In the genomic region with DNA sequence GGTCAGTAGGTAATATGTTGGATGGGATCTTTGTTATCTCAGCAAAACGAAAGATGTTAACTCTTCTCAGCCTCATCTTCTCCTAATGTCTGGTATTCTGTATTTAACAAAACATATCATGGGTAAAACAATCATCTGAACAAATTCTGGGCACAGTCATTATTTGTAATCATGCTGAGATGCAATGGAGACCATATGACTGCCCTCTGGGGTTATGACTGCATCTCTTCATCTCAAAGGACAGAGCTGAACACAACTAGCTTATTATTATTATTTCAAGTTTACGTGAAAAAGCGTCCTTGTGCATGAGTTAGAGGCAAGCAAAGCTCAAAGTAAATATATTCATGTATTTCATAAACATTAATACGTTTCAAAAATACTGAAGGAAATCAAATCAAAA, we compare ENCODE assay signal across 28 cellular contexts.
"Had no signal": no experiment of that assay in that cellular context is flagged by ENCODE, and none has a peak within 500 bp of the region (broad histone marks: within the 10 kb centered on the region; RNA-seq: fewer than 3 reads in every experiment).

No MANE protein-coding gene starts in this region.

- H3K36me3 ChIP-seq: adrenal gland, brain microvascular endothelial cell, breast epithelium had no signal

- H3K4me1 ChIP-seq: adrenal gland, body of pancreas, breast epithelium had no signal

- DNase-seq: activated B cell treated with CpG ODN at 0.5 μM for 24 hours; activated CD4-positive, alpha-beta memory T cell treated with anti-CD3 and anti-CD28 coated beads for 36 hours; activated CD4-positive, alpha-beta T cell treated with anti-CD3 and anti-CD28 coated beads, Interleukin-2, amount 10 ng/mL, durations not matched to agents 24 days and 14 days; activated CD4-positive, alpha-beta T cell treated with anti-CD3 and anti-CD28 coated beads, Interleukin-2, amount 50 U/mL, for 1 hour; activated CD4-positive, alpha-beta T cell treated with anti-CD3 and anti-CD28 coated beads, Interleukin-2, amount 50 U/mL, for 4 hours; activated CD4-positive, CD25-positive, alpha-beta regulatory T cell treated with anti-CD3 and anti-CD28 coated beads, Interleukin-2, amount 50 U/mL, for 72 hours; activated CD8-positive, alpha-beta memory T cell treated with anti-CD3 and anti-CD28 coated beads, Interleukin-2, amount 50 U/mL, for 4 hours; activated CD8-positive, alpha-beta T cell treated with anti-CD3 and anti-CD28 coated beads for 36 hours; activated effector memory CD4-positive, alpha-beta T cell treated with anti-CD3 and anti-CD28 coated beads, Interleukin-2, amount 50 U/mL, for 16 hours; activated gamma-delta T cell treated with Interleukin-2 at 50 U/mL for 16 hours; activated naive CD4-positive, alpha-beta T cell; activated naive CD4-positive, alpha-beta T cell treated with anti-CD3 and anti-CD28 coated beads for 36 hours; activated naive CD4-positive, alpha-beta T cell treated with anti-CD3 and anti-CD28 coated beads, Interleukin-2, amount 50 U/mL, for 16 hours; activated naive CD8-positive, alpha-beta T cell treated with anti-CD3 and anti-CD28 coated beads for 36 hours; activated T-cell treated with anti-CD3 and anti-CD28 coated beads for 4 hours; activated T-cell treated with anti-CD3 and anti-CD28 coated beads, Interleukin-2, amount 50 U/mL, for 1 hour; activated T-cell treated with anti-CD3 and anti-CD28 coated beads, Interleukin-2, amount 50 U/mL, for 4 hours; activated T-cell treated with anti-CD3 and anti-CD28 coated beads, Interleukin-2, amount 50 U/mL, for 72 hours; adrenal gland; amniotic stem cell; aorta; body of pancreas; brain microvascular endothelial cell; central memory CD4-positive, alpha-beta T cell; T-helper 2 cell; T-helper 9 cell had no signal

- H3K4me3 ChIP-seq: adrenal gland, body of pancreas, breast epithelium had no signal

- H3K27ac ChIP-seq: adrenal gland, body of pancreas, brain microvascular endothelial cell, breast epithelium, VCaP had no signal

- H3K27me3 ChIP-seq: adrenal gland, body of pancreas, brain microvascular endothelial cell, breast epithelium had no signal

- H3K9me3 ChIP-seq: adrenal gland, body of pancreas, breast epithelium had no signal
